17 cellular contexts compared by ENCODE assay signal in genomic region chr6:66865771-66866170, GRCh38.
DNase-seq lines count a peak whose midpoint lies in the region; ATAC-seq and TF ChIP-seq lines count a peak whose summit lies in the region.
"Had no signal": no experiment of that assay in that cellular context is flagged by ENCODE, and none has a peak within 500 bp of the region (broad histone marks: within the 10 kb centered on the region; RNA-seq: fewer than 3 reads in every experiment).

No MANE protein-coding gene starts in this region.

- no peaks in the 10 kb centered on the region for H3K9me3 ChIP-seq in Caco-2
- H3K9me3 ChIP-seq: SJCRH30 had no signal

- H3K36me3 Mint-ChIP-seq in HFFc6 (ENCODE audit: low read depth), result no peaks in the 10 kb centered on the region
- no peaks in the 10 kb centered on the region for H3K36me3 Mint-ChIP-seq in Caco-2 (ENCODE audit: insufficient read depth, unreplicated experiment)
- H3K36me3 Mint-ChIP-seq in activated T-helper 17 cell treated with anti-CD3 and anti-CD28 coated beads, Interleukin-2, amount 50 U/mL, for 72 hours (ENCODE audit: low read depth), result no peaks in the 10 kb centered on the region

- peak; percentile 1 for DNase-seq in A172 (ENCODE audit: low spot score)
- DNase-seq in LHCN-M2 (ENCODE audit: low read depth), result peak; percentile 66
- peak; percentile 65 for DNase-seq in astrocyte of the spinal cord (ENCODE audit: low read depth, low spot score)
- DNase-seq in glomerular visceral epithelial cell (ENCODE audit: extremely low spot score), result peak; percentile 40
- no peak for DNase-seq in HFFc6
- no peak for DNase-seq in Caco-2
- DNase-seq in NCI-H128 (lab: John Stamatoyannopoulos, UW; ENCODE audit: unreplicated experiment), result no peak
- DNase-seq: COR-L47, DMS79, GF-D8, GM23248, NCI-H1105 treated with DMSO at 0.1 percent for 48 hours, NCI-H187 treated with DMSO at 0.1 percent for 48 hours, NCI-H82, SJCRH30 had no signal

- H3K4me1 ChIP-seq in Caco-2, result no peaks in the 10 kb centered on the region
- H3K4me1 ChIP-seq: SJCRH30 had no signal

- intact Hi-C loops in Caco-2 (cut with micrococcal nuclease; ENCODE audit: unreplicated experiment), result no loop called here

- H3K27me3 Mint-ChIP-seq in HFFc6 (ENCODE audit: insufficient read depth), result no peaks in the 10 kb centered on the region
- no peaks in the 10 kb centered on the region for H3K27me3 Mint-ChIP-seq in Caco-2 (ENCODE audit: insufficient read depth, unreplicated experiment)
- H3K27me3 Mint-ChIP-seq in activated T-helper 17 cell treated with anti-CD3 and anti-CD28 coated beads, Interleukin-2, amount 50 U/mL, for 72 hours, result no peaks in the 10 kb centered on the region

- no peak overlapping the region for H3K4me3 Mint-ChIP-seq in HFFc6
- no peak overlapping the region for H3K4me3 Mint-ChIP-seq in Caco-2 (ENCODE audit: unreplicated experiment)
- H3K4me3 Mint-ChIP-seq in activated T-helper 17 cell treated with anti-CD3 and anti-CD28 coated beads, Interleukin-2, amount 50 U/mL, for 72 hours, result no peak overlapping the region

- H3K27me3 ChIP-seq in Caco-2 (replicated peaks; ENCODE audit: control insufficient read depth, insufficient read depth, low read length), result no peaks in the 10 kb centered on the region
- H3K27me3 ChIP-seq: SJCRH30 had no signal

- in situ Hi-C loops in astrocyte of the spinal cord (cut with HindIII; ENCODE audit: low sequenced_read_pairs), result no loop called here

- no peak for ATAC-seq in activated T-helper 17 cell treated with anti-CD3 and anti-CD28 coated beads, Interleukin-2, amount 50 U/mL, for 72 hours (replicated peaks)
- ATAC-seq: HepG2 had no signal

- H3K9me3 Mint-ChIP-seq in HFFc6 (peaks cover 17% of the 10 kb centered on the region), Caco-2 (ENCODE audit: unreplicated experiment) (no peaks in the 10 kb centered on the region)
- H3K9me3 Mint-ChIP-seq in activated T-helper 17 cell treated with anti-CD3 and anti-CD28 coated beads, Interleukin-2, amount 50 U/mL, for 72 hours, result peaks cover 5% of the 10 kb centered on the region

- H3K4me1 Mint-ChIP-seq in HFFc6 (ENCODE audit: low read depth), result no peaks in the 10 kb centered on the region
- H3K4me1 Mint-ChIP-seq in Caco-2 (ENCODE audit: low read depth, unreplicated experiment), result no peaks in the 10 kb centered on the region
- no peaks in the 10 kb centered on the region for H3K4me1 Mint-ChIP-seq in activated T-helper 17 cell treated with anti-CD3 and anti-CD28 coated beads, Interleukin-2, amount 50 U/mL, for 72 hours

- CTCF ChIA-PET in Caco-2 (lab: Charles Lee), result no interaction called here

- no peak overlapping the region for H3K4me3 ChIP-seq in astrocyte of the spinal cord (ENCODE audit: low read depth, low read length)
- no peak overlapping the region for H3K4me3 ChIP-seq in Caco-2 (ENCODE audit: low read depth, low read length)
- H3K4me3 ChIP-seq: GM23248, SJCRH30 had no signal

- BruUV-seq in Caco-2 (replicated peaks; lab: Mats Ljungman, UMichigan), result no TSS peak

- TF ChIP-seq CTCF in astrocyte of the spinal cord (IDR thresholded peaks at IDR 0.05; ENCODE audit: low read depth, low read length) (no peak), HFFc6 (IDR thresholded peaks at IDR 0.05) (no peak), Caco-2 (IDR thresholded peaks at IDR 0.05; ENCODE audit: insufficient read depth in 1 of 2, low read depth in 1 of 2, low read length in 1 of 2, severe bottlenecking in 1 of 2, unreplicated experiment in 1 of 2) (no peak)

- no peaks in the 10 kb centered on the region for H3K36me3 ChIP-seq in Caco-2 (ENCODE audit: control insufficient read depth, insufficient read depth, low read length)
- H3K36me3 ChIP-seq: SJCRH30 had no signal

- H3K27ac Mint-ChIP-seq in HFFc6 (no peak overlapping the region), Caco-2 (ENCODE audit: unreplicated experiment) (no peak overlapping the region)
- H3K27ac Mint-ChIP-seq in activated T-helper 17 cell treated with anti-CD3 and anti-CD28 coated beads, Interleukin-2, amount 50 U/mL, for 72 hours, result no peak overlapping the region

- POLR2A ChIA-PET in Caco-2 (lab: Charles Lee), result no interaction called here

Comparison
In these comparisons a context has a peak if more than half of its experiments do, and no peak if none do; other contexts are left out.
1. DNase-seq: peak in A172 (single experiment), LHCN-M2 (single experiment), astrocyte of the spinal cord (single experiment) and glomerular visceral epithelial cell (single experiment); none in HFFc6 (single experiment), Caco-2 (0 of 2) and NCI-H128 (single experiment).